Comparison of ENCODE assay signal across 8 cellular contexts in the genomic region with DNA sequence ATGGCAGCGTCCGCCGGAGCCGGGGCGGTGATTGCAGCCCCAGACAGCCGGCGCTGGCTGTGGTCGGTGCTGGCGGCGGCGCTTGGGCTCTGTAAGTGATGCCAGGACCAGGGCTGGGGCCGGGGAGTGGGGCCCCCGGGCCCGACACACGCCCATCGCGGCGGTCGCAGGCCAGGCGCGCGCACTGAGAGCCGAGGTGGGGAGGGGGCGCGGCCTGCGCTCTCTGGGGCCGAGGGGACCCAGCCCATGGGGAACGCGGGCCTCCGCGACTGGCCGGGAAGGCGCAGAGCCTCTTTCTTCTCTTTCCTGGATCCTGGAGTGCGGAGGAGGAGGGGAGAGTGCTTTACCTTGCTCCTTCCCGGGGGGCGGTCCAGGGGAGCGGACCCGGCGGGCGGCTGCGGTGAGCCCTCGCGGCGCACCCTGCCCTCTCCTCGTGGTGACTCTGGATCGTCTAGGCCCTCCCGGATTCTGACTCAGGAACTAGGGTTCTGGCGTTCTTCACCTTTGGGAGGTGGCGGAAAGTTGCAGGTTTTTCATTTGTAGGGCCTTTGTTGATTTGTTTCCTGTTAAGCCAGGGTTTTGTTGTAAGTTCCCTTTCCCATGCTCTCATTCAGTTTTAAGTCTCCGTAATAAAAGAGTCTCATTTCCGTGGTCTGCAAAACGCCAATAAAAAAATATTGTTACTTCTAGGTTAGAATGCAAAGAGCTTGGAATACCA. TPM values are rescaled to one million over a fixed set of nuclear protein-coding genes. Genes with fewer than 3 reads are reported as not detected.
DNase-seq lines count a peak whose midpoint lies in the region; ATAC-seq lines count a peak whose summit lies in the region.

No MANE protein-coding gene starts in this region.

- peak overlapping the region; percentile 94 for H3K4me3 ChIP-seq in adipocyte (ENCODE audit: low read length)

- peaks cover 41% of the 10 kb centered on the region for H3K4me1 ChIP-seq in adipocyte (ENCODE audit: control insufficient read depth, insufficient read depth, low read length)

- DNase-seq in AG20443 (ENCODE audit: low spot score) (peak; percentile 54), NCI-H82 treated with DMSO at 0.1 percent for 48 hours (lab: John Stamatoyannopoulos, UW; ENCODE audit: unreplicated experiment) (peak; percentile 36), adipocyte (ENCODE audit: low read depth) (peak; percentile 69), hepatic stellate cell (ENCODE audit: low spot score) (peak; percentile 43), renal cortical epithelial cell (ENCODE audit: low read depth) (peak; percentile 34), GM19240 (ENCODE audit: insufficient read length, low spot score) (no peak)

- peak overlapping the region; percentile 93 for H3K9ac ChIP-seq in adipocyte (ENCODE audit: low read length)

- ATAC-seq in GM18868 (IDR thresholded peaks at IDR 0.05; ENCODE audit: unreplicated experiment) (peak; percentile 18), HG03103 (IDR thresholded peaks at IDR 0.05; ENCODE audit: low read depth, unreplicated experiment) (peak; percentile 22)

- no peaks in the 10 kb centered on the region for H3K9me3 ChIP-seq in adipocyte (ENCODE audit: control insufficient read depth, low read length)

- H3K27me3 ChIP-seq in adipocyte (replicated peaks; ENCODE audit: control insufficient read depth, insufficient read depth, low read length): no peaks in the 10 kb centered on the region

- no peaks in the 10 kb centered on the region for H3K36me3 ChIP-seq in adipocyte (ENCODE audit: control insufficient read depth, insufficient read depth, low read length, severe bottlenecking)

RNA-seq across cellular contexts. Expression of a gene that starts 0.5 kb away (rescaled TPM):
- 133 and 183 TPM in 2 replicates for total RNA-seq in renal cortical epithelial cell
